ENCODE assay signal across 7 cellular contexts in the genomic region with DNA sequence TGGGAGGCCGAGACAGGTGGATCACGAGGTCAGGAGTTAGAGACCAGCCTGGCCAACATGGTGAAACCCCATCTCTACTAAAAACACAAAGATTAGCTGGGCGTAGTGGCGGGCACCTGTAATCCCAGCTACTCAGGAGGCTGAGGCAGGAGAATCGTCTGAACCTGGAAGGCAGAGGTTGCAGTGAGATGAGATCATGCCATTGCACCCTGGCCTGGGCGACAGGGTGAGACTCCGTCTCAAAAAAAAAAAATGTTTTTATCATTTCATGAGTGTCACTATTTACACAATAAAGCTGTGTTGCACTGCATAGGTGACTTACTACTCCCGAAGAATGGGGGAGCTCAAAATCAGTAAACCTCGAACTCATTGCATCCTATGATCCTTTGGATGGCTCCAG.
DNase-seq lines count a peak whose midpoint lies in the region; ATAC-seq and TF ChIP-seq lines count a peak whose summit lies in the region.
"Not testable (repeated sequence)": the region's sequence is repeated elsewhere in the genome, so short reads cannot be mapped to it uniquely, and the experiment has no call there.

No MANE protein-coding gene starts in this region.

- H3K4me3 ChIP-seq in DND-41 (ENCODE audit: low read depth in 1 of 2, low read length in 2 of 2) = not testable (repeated sequence)

- not testable (repeated sequence) for H3K36me3 Mint-ChIP-seq in T-helper 1 cell treated with Interleukin-12 subunit alpha and Interleukin-12 subunit beta and Interleukin-4 antibody, amounts not matched to agents 30 μg/mL and 1 μg/mL, for 36 hours (ENCODE audit: low read depth); activated CD4-positive, alpha-beta memory T cell treated with anti-CD3 and anti-CD28 coated beads for 36 hours; activated T-cell treated with anti-CD3 and anti-CD28 coated beads, Interleukin-2, amount 50 U/mL, for 24 hours (ENCODE audit: low read depth); activated naive CD4-positive, alpha-beta T cell treated with anti-CD3 and anti-CD28 coated beads for 36 hours (ENCODE audit: low read depth); naive thymus-derived CD8-positive, alpha-beta T cell
- H3K36me3 Mint-ChIP-seq in activated naive CD8-positive, alpha-beta T cell treated with anti-CD3 and anti-CD28 coated beads, Interleukin-2, amount 10 ng/mL, durations not matched to agents 7 days and 5 days = peaks cover 13% of the 10 kb centered on the region

- not testable (repeated sequence) for H4K20me1 ChIP-seq in DND-41 (ENCODE audit: insufficient read depth, low read length)

- not testable (repeated sequence) for ATAC-seq in DND-41 (ENCODE audit: insufficient read depth, low read depth); activated naive CD8-positive, alpha-beta T cell treated with anti-CD3 and anti-CD28 coated beads, Interleukin-2, amount 10 ng/mL, durations not matched to agents 7 days and 5 days (ENCODE audit: low read depth); naive thymus-derived CD8-positive, alpha-beta T cell

- H3K9ac ChIP-seq in DND-41 (ENCODE audit: low read depth, low read length) = peak overlapping the region; percentile 55

- H3K4me1 Mint-ChIP-seq in T-helper 1 cell treated with Interleukin-12 subunit alpha and Interleukin-12 subunit beta and Interleukin-4 antibody, amounts not matched to agents 30 μg/mL and 1 μg/mL, for 36 hours (ENCODE audit: low read depth) = peaks cover 61% of the 10 kb centered on the region
- H3K4me1 Mint-ChIP-seq in activated CD4-positive, alpha-beta memory T cell treated with anti-CD3 and anti-CD28 coated beads for 36 hours (ENCODE audit: low read depth) = peaks cover 54% of the 10 kb centered on the region
- peaks cover 61% of the 10 kb centered on the region for H3K4me1 Mint-ChIP-seq in activated T-cell treated with anti-CD3 and anti-CD28 coated beads, Interleukin-2, amount 50 U/mL, for 24 hours (ENCODE audit: low read depth)
- H3K4me1 Mint-ChIP-seq in activated naive CD4-positive, alpha-beta T cell treated with anti-CD3 and anti-CD28 coated beads for 36 hours (ENCODE audit: low read depth) = peaks cover 52% of the 10 kb centered on the region
- peaks cover 59% of the 10 kb centered on the region for H3K4me1 Mint-ChIP-seq in activated naive CD8-positive, alpha-beta T cell treated with anti-CD3 and anti-CD28 coated beads, Interleukin-2, amount 10 ng/mL, durations not matched to agents 7 days and 5 days
- peaks cover 30 to 53% (median 49%) of the 10 kb centered on the region in 4 donors for H3K4me1 Mint-ChIP-seq in naive thymus-derived CD8-positive, alpha-beta T cell

- not testable (repeated sequence) for H3K27me3 ChIP-seq in DND-41 (ENCODE audit: insufficient read depth, low read length, poor library complexity)

- H3K4me3 Mint-ChIP-seq in T-helper 1 cell treated with Interleukin-12 subunit alpha and Interleukin-12 subunit beta and Interleukin-4 antibody, amounts not matched to agents 30 μg/mL and 1 μg/mL, for 36 hours = peak overlapping the region; percentile 39
- H3K4me3 Mint-ChIP-seq in activated CD4-positive, alpha-beta memory T cell treated with anti-CD3 and anti-CD28 coated beads for 36 hours; activated naive CD4-positive, alpha-beta T cell treated with anti-CD3 and anti-CD28 coated beads for 36 hours: not testable (repeated sequence)
- H3K4me3 Mint-ChIP-seq in activated T-cell treated with anti-CD3 and anti-CD28 coated beads, Interleukin-2, amount 50 U/mL, for 24 hours = peak overlapping the region; percentile 26
- peak overlapping the region; percentile 43 for H3K4me3 Mint-ChIP-seq in activated naive CD8-positive, alpha-beta T cell treated with anti-CD3 and anti-CD28 coated beads, Interleukin-2, amount 10 ng/mL, durations not matched to agents 7 days and 5 days
- peak overlapping the region in 9 of 10 donors; percentile 6 to 71 (median 54) for H3K4me3 Mint-ChIP-seq in naive thymus-derived CD8-positive, alpha-beta T cell

- peaks cover 95% of the 10 kb centered on the region for H3K4me1 ChIP-seq in DND-41 (ENCODE audit: insufficient read depth, low read length)

- not testable (repeated sequence) for H3K27me3 Mint-ChIP-seq in T-helper 1 cell treated with Interleukin-12 subunit alpha and Interleukin-12 subunit beta and Interleukin-4 antibody, amounts not matched to agents 30 μg/mL and 1 μg/mL, for 36 hours (ENCODE audit: low read depth); activated CD4-positive, alpha-beta memory T cell treated with anti-CD3 and anti-CD28 coated beads for 36 hours; activated T-cell treated with anti-CD3 and anti-CD28 coated beads, Interleukin-2, amount 50 U/mL, for 24 hours; activated naive CD4-positive, alpha-beta T cell treated with anti-CD3 and anti-CD28 coated beads for 36 hours (ENCODE audit: low read depth); activated naive CD8-positive, alpha-beta T cell treated with anti-CD3 and anti-CD28 coated beads, Interleukin-2, amount 10 ng/mL, durations not matched to agents 7 days and 5 days; naive thymus-derived CD8-positive, alpha-beta T cell

- not testable (repeated sequence) for H3K9me3 ChIP-seq in DND-41 (ENCODE audit: insufficient read depth, low read length, severe bottlenecking)

- peak overlapping the region; percentile 90 for H3K27ac ChIP-seq in DND-41 (ENCODE audit: low read length)

- not testable (repeated sequence) for H2AFZ ChIP-seq in DND-41 (ENCODE audit: low read depth, low read length)

- POLR2A ChIA-PET in activated CD4-positive, alpha-beta memory T cell treated with anti-CD3 and anti-CD28 coated beads for 36 hours (lab: Charles Lee) = interaction anchor here (1.7 to 2.1 kb wide), 2 partner anchors 11 to 58 kb away, joined by 8 to 10 read pairs; no protein-coding TSS in a partner anchor
- POLR2A ChIA-PET in activated naive CD8-positive, alpha-beta T cell treated with anti-CD3 and anti-CD28 coated beads, Interleukin-2, amount 10 ng/mL, durations not matched to agents 7 days and 5 days (lab: Charles Lee) = interaction anchor here (0.5 to 7.2 kb wide), 12 partner anchors 21 to 120 kb away, joined by 3 to 111 read pairs (median 4); partner anchors contain the start of gene DPP4
- POLR2A ChIA-PET in naive thymus-derived CD8-positive, alpha-beta T cell (lab: Charles Lee) = interaction anchor here (1.2 kb wide), 1 partner anchor 120 kb away, joined by 4 read pairs; the partner anchor contains the start of gene DPP4

- not testable (repeated sequence) for TF ChIP-seq CTCF in DND-41 (IDR thresholded peaks at IDR 0.05; ENCODE audit: borderline replicate concordance, extremely low read depth, low read length, poor library complexity, severe bottlenecking)

- intact Hi-C loops in activated CD4-positive, alpha-beta memory T cell treated with anti-CD3 and anti-CD28 coated beads for 36 hours (cut with micrococcal nuclease) = loop anchor here (1.0 to 10.0 kb wide), 8 partner anchors 58 to 1469 kb away; partner anchors contain the start of genes IFIH1 and PSMD14
- intact Hi-C loops in activated naive CD4-positive, alpha-beta T cell treated with anti-CD3 and anti-CD28 coated beads for 36 hours (cut with micrococcal nuclease) = loop anchor here (1.0 to 10.0 kb wide), 8 partner anchors 11 to 1469 kb away; partner anchors contain the start of genes IFIH1 and PSMD14

- not testable (repeated sequence) for H3K36me3 ChIP-seq in DND-41 (ENCODE audit: insufficient read depth, low read length)

- CTCF ChIA-PET in activated CD4-positive, alpha-beta memory T cell treated with anti-CD3 and anti-CD28 coated beads for 36 hours (lab: Charles Lee) = interaction anchor here (1.1 to 2.7 kb wide), 8 partner anchors 11 to 367 kb away, joined by 3 to 14 read pairs (median 8); partner anchors contain the start of gene DPP4
- CTCF ChIA-PET in activated naive CD4-positive, alpha-beta T cell treated with anti-CD3 and anti-CD28 coated beads for 36 hours (lab: Charles Lee) = interaction anchor here (0.6 to 1.5 kb wide), 6 partner anchors 20 to 169 kb away, joined by 3 to 7 read pairs (median 4); no protein-coding TSS in a partner anchor

- not testable (repeated sequence) for DNase-seq in DND-41; activated CD4-positive, alpha-beta memory T cell treated with anti-CD3 and anti-CD28 coated beads for 36 hours; activated T-cell treated with anti-CD3 and anti-CD28 coated beads, Interleukin-2, amount 50 U/mL, for 24 hours; activated naive CD4-positive, alpha-beta T cell treated with anti-CD3 and anti-CD28 coated beads for 36 hours; naive thymus-derived CD8-positive, alpha-beta T cell
- DNase-seq in activated naive CD8-positive, alpha-beta T cell treated with anti-CD3 and anti-CD28 coated beads, Interleukin-2, amount 10 ng/mL, durations not matched to agents 7 days and 5 days = peak; percentile 39

- H3K9me3 Mint-ChIP-seq in T-helper 1 cell treated with Interleukin-12 subunit alpha and Interleukin-12 subunit beta and Interleukin-4 antibody, amounts not matched to agents 30 μg/mL and 1 μg/mL, for 36 hours; activated CD4-positive, alpha-beta memory T cell treated with anti-CD3 and anti-CD28 coated beads for 36 hours; activated T-cell treated with anti-CD3 and anti-CD28 coated beads, Interleukin-2, amount 50 U/mL, for 24 hours; activated naive CD4-positive, alpha-beta T cell treated with anti-CD3 and anti-CD28 coated beads for 36 hours; activated naive CD8-positive, alpha-beta T cell treated with anti-CD3 and anti-CD28 coated beads, Interleukin-2, amount 10 ng/mL, durations not matched to agents 7 days and 5 days; naive thymus-derived CD8-positive, alpha-beta T cell: not testable (repeated sequence)

- not testable (repeated sequence) for H3K79me2 ChIP-seq in DND-41 (ENCODE audit: insufficient read depth, low read length)

- H3K27ac Mint-ChIP-seq in T-helper 1 cell treated with Interleukin-12 subunit alpha and Interleukin-12 subunit beta and Interleukin-4 antibody, amounts not matched to agents 30 μg/mL and 1 μg/mL, for 36 hours = peak overlapping the region; percentile 86
- peak overlapping the region; percentile 83 for H3K27ac Mint-ChIP-seq in activated CD4-positive, alpha-beta memory T cell treated with anti-CD3 and anti-CD28 coated beads for 36 hours
- peak overlapping the region; percentile 90 for H3K27ac Mint-ChIP-seq in activated T-cell treated with anti-CD3 and anti-CD28 coated beads, Interleukin-2, amount 50 U/mL, for 24 hours
- peak overlapping the region; percentile 88 for H3K27ac Mint-ChIP-seq in activated naive CD4-positive, alpha-beta T cell treated with anti-CD3 and anti-CD28 coated beads for 36 hours
- H3K27ac Mint-ChIP-seq in activated naive CD8-positive, alpha-beta T cell treated with anti-CD3 and anti-CD28 coated beads, Interleukin-2, amount 10 ng/mL, durations not matched to agents 7 days and 5 days = peak overlapping the region; percentile 84
- H3K27ac Mint-ChIP-seq in naive thymus-derived CD8-positive, alpha-beta T cell = peak overlapping the region in 8 of 10 donors; percentile 13 to 83 (median 76)

- peak overlapping the region; percentile 41 for H3K4me2 ChIP-seq in DND-41 (ENCODE audit: insufficient read depth, low read length)
